19 cellular contexts compared by ENCODE assay signal in the genomic region with DNA sequence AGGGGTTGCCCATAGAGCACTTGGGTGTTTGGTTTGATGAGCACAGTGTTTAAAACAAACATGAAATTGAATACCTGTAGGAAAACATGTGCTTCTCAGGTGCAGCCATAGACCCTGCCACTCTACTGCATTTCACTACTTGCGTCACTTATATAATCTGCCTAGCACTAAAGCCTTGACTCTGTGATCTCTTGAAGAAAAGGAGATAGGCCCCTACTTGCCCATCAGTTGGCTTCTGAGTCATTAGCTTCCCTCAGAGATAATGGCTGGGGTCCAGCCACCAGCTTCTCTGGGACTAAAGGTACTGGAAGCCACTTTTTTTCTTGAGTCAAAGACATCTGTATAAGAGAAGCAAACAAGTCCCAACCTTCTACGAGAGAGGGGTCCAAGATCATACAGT. TPM values are rescaled to one million over a fixed set of nuclear protein-coding genes. Genes with fewer than 3 reads are reported as not detected.
A peak's percentile ranks its signal among the peaks of the same experiment; 100 is the strongest.
DNase-seq lines count a peak whose midpoint lies in the region; ATAC-seq, FAIRE-seq and TF ChIP-seq lines count a peak whose summit lies in the region.
"Had no signal": no experiment of that assay in that cellular context is flagged by ENCODE, and none has a peak within 500 bp of the region (broad histone marks: within the 10 kb centered on the region; RNA-seq: fewer than 3 reads in every experiment).

No MANE protein-coding gene starts in this region.

- H3K27me3 ChIP-seq in bronchial epithelial cell (ENCODE audit: control insufficient read depth, insufficient read depth, low read length), result peaks cover 16% of the 10 kb centered on the region
- peaks cover 34% of the 10 kb centered on the region for H3K27me3 ChIP-seq in foreskin keratinocyte
- H3K27me3 ChIP-seq: BE2C had no signal

- peak; percentile 77 for ATAC-seq in foreskin keratinocyte
- ATAC-seq in GM21381 (IDR thresholded peaks at IDR 0.05; ENCODE audit: unreplicated experiment), result no peak
- ATAC-seq in stimulated activated naive CD8-positive, alpha-beta T cell treated with anti-CD3 and anti-CD28 coated beads, Interleukin-15, amount 100 ng/mL, for 72 hours, result no peak
- ATAC-seq: HCT116 had no signal

- H3K4me1 Mint-ChIP-seq in stimulated activated naive CD8-positive, alpha-beta T cell treated with anti-CD3 and anti-CD28 coated beads, Interleukin-15, amount 100 ng/mL, for 72 hours, result peaks cover 10% of the 10 kb centered on the region

- H3K4me3 Mint-ChIP-seq in stimulated activated naive CD8-positive, alpha-beta T cell treated with anti-CD3 and anti-CD28 coated beads, Interleukin-15, amount 100 ng/mL, for 72 hours, result no peak overlapping the region
- H3K4me3 Mint-ChIP-seq: CD4-positive, CD25-positive, alpha-beta regulatory T cell had no signal

- FAIRE-seq in bronchial epithelial cell (lab: Jason Lieb, UNC) (no peak), HTR-8/SVneo (lab: Jason Lieb, UNC) (no peak)
- FAIRE-seq: A204.1, D721Med had no signal

- POLR2A ChIA-PET in HEK293 (lab: Yijun Ruan, JAX), result no interaction called here

- peak; percentile 27 for DNase-seq in HPDE6-E6E7 (ENCODE audit: extremely low spot score)
- DNase-seq in bronchial epithelial cell (ENCODE audit: low read depth), result peak; percentile 87
- DNase-seq in foreskin keratinocyte, result peak; percentile 73 to 87
- no peak for DNase-seq in HTR-8/SVneo (ENCODE audit: insufficient read length, low spot score)
- no peak for DNase-seq in stimulated activated naive CD8-positive, alpha-beta T cell treated with anti-CD3 and anti-CD28 coated beads, Interleukin-15, amount 100 ng/mL, for 72 hours
- DNase-seq: ACHN; BE2C; C1 segment of cervical spinal cord; Caco-2; CD4-positive, CD25-positive, alpha-beta regulatory T cell; DMS79 treated with DMSO at 0.1 percent for 48 hours; GF-D8; GOT3; H7 had no signal

- H3K4me3 ChIP-seq in HEK293 (ENCODE audit: low read depth, low read length) (no peak overlapping the region), bronchial epithelial cell (ENCODE audit: low read depth, low read length) (no peak overlapping the region)

- H3K27ac ChIP-seq in HEK293 (ENCODE audit: extremely low read depth, low read depth, low read length), result no peak overlapping the region
- H3K27ac ChIP-seq in foreskin keratinocyte, result no peak overlapping the region

- no peaks in the 10 kb centered on the region for H3K36me3 ChIP-seq in HEK293 (ENCODE audit: control insufficient read depth in 2 of 2, insufficient read depth in 1 of 2, low read length in 2 of 2)
- no peaks in the 10 kb centered on the region for H3K36me3 ChIP-seq in bronchial epithelial cell (ENCODE audit: control insufficient read depth, insufficient read depth, low read length)
- H3K36me3 ChIP-seq: BE2C had no signal

- H3K4me1 ChIP-seq in HEK293 (ENCODE audit: control insufficient read depth, insufficient read depth, low read length) (no peaks in the 10 kb centered on the region; the same call in 1 of the 2 replicates), foreskin keratinocyte (peaks cover 7% of the 10 kb centered on the region)
- H3K4me1 ChIP-seq: Caco-2 had no signal

- no peaks in the 10 kb centered on the region for H3K9me3 Mint-ChIP-seq in stimulated activated naive CD8-positive, alpha-beta T cell treated with anti-CD3 and anti-CD28 coated beads, Interleukin-15, amount 100 ng/mL, for 72 hours

- CTCF ChIA-PET in HEK293 (lab: Yijun Ruan, JAX), result interaction anchor here (0.5 to 5.0 kb wide), 4 partner anchors 10 to 272 kb away, joined by 3 to 38 read pairs (median 7); no protein-coding TSS in a partner anchor

- H3K27me3 Mint-ChIP-seq in stimulated activated naive CD8-positive, alpha-beta T cell treated with anti-CD3 and anti-CD28 coated beads, Interleukin-15, amount 100 ng/mL, for 72 hours, result peaks cover 84% of the 10 kb centered on the region

- no peak overlapping the region for H3K27ac Mint-ChIP-seq in stimulated activated naive CD8-positive, alpha-beta T cell treated with anti-CD3 and anti-CD28 coated beads, Interleukin-15, amount 100 ng/mL, for 72 hours
- H3K27ac Mint-ChIP-seq: CD4-positive, CD25-positive, alpha-beta regulatory T cell had no signal

- H3K9me3 ChIP-seq in HEK293 (ENCODE audit: control insufficient read depth, insufficient read depth, low read depth, low read length), result no peaks in the 10 kb centered on the region
- H3K9me3 ChIP-seq: BE2C, Caco-2 had no signal

- TF ChIP-seq CTCF in HEK293 (tag by site-specific recombination; IDR thresholded peaks at IDR 0.05) (no peak), bronchial epithelial cell (IDR thresholded peaks at IDR 0.05; ENCODE audit: insufficient read depth, low read length, severe bottlenecking) (no peak), foreskin keratinocyte (conservative IDR thresholded peaks at IDR 0.05) (no peak)

TF ChIP-seq in HEK293, 187 proteins besides CTCF, POLR2A, EP300 and RAD21:
- 0 out of 2 replicates have a peak, but pooled peaks have one; percentile 32 for TF ChIP-seq ZNF660 (tag by site-specific recombination; IDR thresholded peaks at IDR 0.05)
- no peak for TF ChIP-seq ZXDB (tag by site-specific recombination; IDR thresholded peaks at IDR 0.05)

RNA-seq across cellular contexts. Expression of a gene that starts 45.9 kb away (rescaled TPM):
- total RNA-seq in bronchial epithelial cell, result 6.8 and 9.7 TPM in 2 replicates
- total RNA-seq in foreskin keratinocyte, result 9.8 and 12.6 TPM in 2 replicates
- polyA plus RNA-seq in foreskin keratinocyte, result 4.2 and 4.6 TPM in 2 replicates

Comparison
In these comparisons a context has a peak if more than half of its experiments do, and no peak if none do; other contexts are left out.
1. DNase-seq: peak in HPDE6-E6E7 (single experiment), bronchial epithelial cell (single experiment) and foreskin keratinocyte (2 of 2); none in HTR-8/SVneo (single experiment) and stimulated activated naive CD8-positive, alpha-beta T cell treated with anti-CD3 and anti-CD28 coated beads, Interleukin-15, amount 100 ng/mL, for 72 hours (0 of 2).